11 cellular contexts compared by ENCODE assay signal in genomic region chr16:85302848-85303353, GRCh38.
DNase-seq lines count a peak whose midpoint lies in the region; ATAC-seq and TF ChIP-seq lines count a peak whose summit lies in the region.
"Had no signal": no experiment of that assay in that cellular context is flagged by ENCODE, and none has a peak within 500 bp of the region (broad histone marks: within the 10 kb centered on the region; RNA-seq: fewer than 3 reads in every experiment).

No MANE protein-coding gene starts in this region.

- peaks cover 68% of the 10 kb centered on the region for H3K4me1 ChIP-seq in BLaER1
- H3K4me1 ChIP-seq in iPS-20b (ENCODE audit: insufficient read depth, low read length), result peaks cover 3% of the 10 kb centered on the region; the same call in 1 of the 2 replicates

- 71 to 74% methylated on average over 25 of the region's 26 CpGs for WGBS in lower leg skin, 2 donors

- peaks cover 6% of the 10 kb centered on the region for H3K4me1 Mint-ChIP-seq in activated T-helper 17 cell treated with anti-CD3 and anti-CD28 coated beads, Interleukin-2, amount 50 U/mL, for 72 hours

- TF ChIP-seq CTCF in lower leg skin (IDR thresholded peaks at IDR 0.05), result no peak

- no peaks in the 10 kb centered on the region for H3K36me3 ChIP-seq in BLaER1
- no peaks in the 10 kb centered on the region for H3K36me3 ChIP-seq in H7 (replicated peaks; ENCODE audit: control insufficient read depth, insufficient read depth, low read length)
- H3K36me3 ChIP-seq in iPS-20b (ENCODE audit: insufficient read depth, low read depth, low read length), result no peaks in the 10 kb centered on the region

- no peak overlapping the region for H3K27ac Mint-ChIP-seq in activated T-helper 17 cell treated with anti-CD3 and anti-CD28 coated beads, Interleukin-2, amount 50 U/mL, for 72 hours
- no peak overlapping the region for H3K27ac Mint-ChIP-seq in activated naive CD4-positive, alpha-beta T cell treated with anti-CD3 and anti-CD28 coated beads, Interleukin-2, amount 50 U/mL, for 72 hours
- H3K27ac Mint-ChIP-seq: natural killer cell treated with Interleukin-12 subunit alpha and Interleukin-12 subunit beta and Interleukin-15 and Interleukin-18, amount 100 ng/mL, for 72 hours had no signal

- DNase-seq in H7 (no peak), hepatic stellate cell (ENCODE audit: low spot score) (no peak), cerebellar cortex (ENCODE audit: low spot score) (no peak), lower leg skin (ENCODE audit: low spot score in 2 of 2) (no peak)
- no peak for DNase-seq in activated naive CD4-positive, alpha-beta T cell treated with anti-CD3 and anti-CD28 coated beads, Interleukin-2, amount 50 U/mL, for 72 hours (ENCODE audit: low spot score in 2 of 2)
- DNase-seq: PC-3, SW 1271 had no signal

- no peaks in the 10 kb centered on the region for H3K27me3 ChIP-seq in BLaER1
- H3K27me3 ChIP-seq in H7 (ENCODE audit: control insufficient read depth, insufficient read depth, low read length), result no peaks in the 10 kb centered on the region; the same call in 1 of the 2 replicates
- H3K27me3 ChIP-seq in iPS-20b (ENCODE audit: insufficient read depth, low read length), result peaks cover 21% of the 10 kb centered on the region

- no peaks in the 10 kb centered on the region for H3K27me3 Mint-ChIP-seq in activated T-helper 17 cell treated with anti-CD3 and anti-CD28 coated beads, Interleukin-2, amount 50 U/mL, for 72 hours

- H3K4me3 ChIP-seq in BLaER1, result no peak overlapping the region
- peak overlapping the region; percentile 6; the same call in 1 of the 2 replicates for H3K4me3 ChIP-seq in H7 (ENCODE audit: insufficient read depth, low read depth, low read length)
- peak overlapping the region; percentile 52 for H3K4me3 ChIP-seq in iPS-20b (ENCODE audit: low read length)
- H3K4me3 ChIP-seq in lower leg skin (ENCODE audit: low read depth, poor library complexity, severe bottlenecking), result no peak overlapping the region

- no peak for TF ChIP-seq POLR2A in lower leg skin (IDR thresholded peaks at IDR 0.05)

- H4K20me1 ChIP-seq in BLaER1, result no peaks in the 10 kb centered on the region

- no peak for ATAC-seq in activated T-helper 17 cell treated with anti-CD3 and anti-CD28 coated beads, Interleukin-2, amount 50 U/mL, for 72 hours (replicated peaks)
- ATAC-seq in activated naive CD4-positive, alpha-beta T cell treated with anti-CD3 and anti-CD28 coated beads, Interleukin-2, amount 50 U/mL, for 72 hours, result no peak
- ATAC-seq: PC-3 had no signal

- intact Hi-C loops in lower leg skin (cut with DNase I; ENCODE audit: low total_unique reads), result loop anchor here (10.0 kb wide), 1 partner anchor 312 kb away; the partner anchor contains the start of gene GSE1

- H3K4me2 ChIP-seq in BLaER1, result peak overlapping the region; percentile 98

- peak overlapping the region; percentile 29 for H3K4me3 Mint-ChIP-seq in activated T-helper 17 cell treated with anti-CD3 and anti-CD28 coated beads, Interleukin-2, amount 50 U/mL, for 72 hours
- H3K4me3 Mint-ChIP-seq: natural killer cell treated with Interleukin-12 subunit alpha and Interleukin-12 subunit beta and Interleukin-15 and Interleukin-18, amount 100 ng/mL, for 72 hours had no signal

- H3K9me3 ChIP-seq in BLaER1 (no peaks in the 10 kb centered on the region), iPS-20b (ENCODE audit: insufficient read depth, low read depth, low read length) (no peaks in the 10 kb centered on the region)

- no peaks in the 10 kb centered on the region for H3K9me3 Mint-ChIP-seq in activated T-helper 17 cell treated with anti-CD3 and anti-CD28 coated beads, Interleukin-2, amount 50 U/mL, for 72 hours
- no peaks in the 10 kb centered on the region for H3K9me3 Mint-ChIP-seq in activated naive CD4-positive, alpha-beta T cell treated with anti-CD3 and anti-CD28 coated beads, Interleukin-2, amount 50 U/mL, for 72 hours
- H3K9me3 Mint-ChIP-seq: natural killer cell treated with Interleukin-12 subunit alpha and Interleukin-12 subunit beta and Interleukin-15 and Interleukin-18, amount 100 ng/mL, for 72 hours had no signal

- H3K27ac ChIP-seq in BLaER1 (no peak overlapping the region), iPS-20b (ENCODE audit: low read length) (no peak overlapping the region)

- no peaks in the 10 kb centered on the region for H3K36me3 Mint-ChIP-seq in activated T-helper 17 cell treated with anti-CD3 and anti-CD28 coated beads, Interleukin-2, amount 50 U/mL, for 72 hours (ENCODE audit: low read depth)
- no peaks in the 10 kb centered on the region for H3K36me3 Mint-ChIP-seq in activated naive CD4-positive, alpha-beta T cell treated with anti-CD3 and anti-CD28 coated beads, Interleukin-2, amount 50 U/mL, for 72 hours
- H3K36me3 Mint-ChIP-seq: natural killer cell treated with Interleukin-12 subunit alpha and Interleukin-12 subunit beta and Interleukin-15 and Interleukin-18, amount 100 ng/mL, for 72 hours had no signal

- no peak overlapping the region for H3K9ac ChIP-seq in BLaER1
- H3K9ac ChIP-seq in iPS-20b (ENCODE audit: low read depth, low read length), result no peak overlapping the region

Comparison
In these comparisons a context has a peak if more than half of its experiments do, and no peak if none do; other contexts are left out.
1. H3K4me3 ChIP-seq: peak in H7 (single experiment) and iPS-20b (single experiment); none in BLaER1 (single experiment) and lower leg skin (single experiment).